Comparison of ENCODE assay signal across 18 cellular contexts in the genomic region with DNA sequence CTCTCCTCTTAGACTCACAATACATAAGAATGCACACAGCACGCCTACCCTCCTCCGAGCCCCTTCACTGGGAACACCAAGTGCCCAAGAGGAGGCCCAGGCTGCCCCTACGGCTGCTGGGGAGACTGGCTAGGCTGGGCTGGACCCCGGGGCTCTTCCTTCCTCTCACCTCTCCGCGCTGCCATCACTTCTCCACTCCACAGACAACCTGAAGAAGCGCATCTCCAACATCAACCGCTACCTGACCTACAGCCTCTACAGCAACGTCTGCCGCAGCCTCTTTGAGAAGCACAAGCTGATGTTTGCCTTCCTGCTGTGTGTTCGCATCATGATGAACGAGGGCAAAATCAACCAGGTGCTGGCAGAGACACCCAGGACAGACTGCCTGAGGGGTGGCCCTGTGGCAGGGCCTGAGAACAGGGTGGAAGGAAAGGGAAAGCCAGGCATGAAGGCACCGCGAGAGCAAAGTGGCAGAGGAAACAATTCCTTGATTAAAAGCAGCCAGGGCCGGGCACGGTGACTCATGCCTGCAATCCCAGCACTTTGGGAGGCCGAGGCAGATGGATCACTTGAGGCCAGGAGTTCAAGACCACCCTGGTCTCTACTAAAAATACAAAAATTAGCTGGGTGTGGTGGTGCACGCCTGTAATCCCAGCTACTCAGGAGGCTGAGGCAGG. TPM values are rescaled to one million over a fixed set of nuclear protein-coding genes. Genes with fewer than 3 reads are reported as not detected.
"Had no signal": no experiment of that assay in that cellular context is flagged by ENCODE, and none has a peak within 500 bp of the region (broad histone marks: within the 10 kb centered on the region; RNA-seq: fewer than 3 reads in every experiment).

No MANE protein-coding gene starts in this region.

- H3K27ac ChIP-seq: ascending aorta, gastroesophageal sphincter, ovary, sigmoid colon, testis had no signal

- H3K36me3 ChIP-seq: ovary had no signal

- H3K9me3 ChIP-seq: ascending aorta, gastroesophageal sphincter, ovary, sigmoid colon, testis had no signal

- ATAC-seq: activated CD4-positive, CD25-positive, alpha-beta regulatory T cell treated with anti-CD3 and anti-CD28 coated beads, Interleukin-2, amount 50 U/mL, for 24 hours; activated naive CD8-positive, alpha-beta T cell treated with anti-CD3 and anti-CD28 coated beads, Interleukin-2, amount 50 U/mL, for 24 hours; activated T-cell treated with anti-CD3 and anti-CD28 coated beads, Interleukin-2, amount 50 U/mL, for 4 hours; esophagus mucosa; gastroesophageal sphincter; stimulated activated memory B cell treated with anti-CD40 and anti-IgM and Interleukin-4, amounts not matched to agents 10 μg/mL and 1 μg/mL and 100 μg/mL, for 72 hours had no signal

- H3K4me1 ChIP-seq: ascending aorta, gastroesophageal sphincter, sigmoid colon, testis had no signal

- H3K4me3 ChIP-seq: ascending aorta, gastroesophageal sphincter, lung, ovary, sigmoid colon, testis had no signal

- DNase-seq: activated CD4-positive, alpha-beta T cell treated with anti-CD3 and anti-CD28 coated beads, Interleukin-2, amount 50 U/mL, for 1 hour; activated CD8-positive, alpha-beta memory T cell treated with anti-CD3 and anti-CD28 coated beads, Interleukin-2, amount 50 U/mL, for 4 hours; activated naive CD4-positive, alpha-beta T cell treated with anti-CD3 and anti-CD28 coated beads for 36 hours; activated naive CD8-positive, alpha-beta T cell treated with anti-CD3 and anti-CD28 coated beads, Interleukin-2, amount 50 U/mL, for 24 hours; activated T-cell treated with anti-CD3 and anti-CD28 coated beads, Interleukin-2, amount 50 U/mL, for 4 hours; cortex of kidney; sigmoid colon; stimulated activated CD4-positive, alpha-beta T cell treated with anti-CD3 and anti-CD28 coated beads, Interleukin-4, amount 100 ng/mL, for 4 hours; testis had no signal

- H3K27me3 ChIP-seq: ascending aorta, gastroesophageal sphincter, ovary, sigmoid colon, testis had no signal

RNA-seq across cellular contexts. Expression of a gene that starts 17.2 kb away (rescaled TPM):
- total RNA-seq: ascending aorta had no signal

RNA-seq across cellular contexts. Expression of a gene that starts 51.6 kb away (rescaled TPM):
- total RNA-seq: activated naive CD4-positive, alpha-beta T cell treated with anti-CD3 and anti-CD28 coated beads for 36 hours; T-helper 1 cell treated with Interleukin-12 subunit alpha and Interleukin-12 subunit beta and Interleukin-4 antibody, amounts not matched to agents 30 ng/mL and 1 ng/mL, for 36 hours had no signal
- polyA plus RNA-seq: neural cell had no signal
